In the genomic region with DNA sequence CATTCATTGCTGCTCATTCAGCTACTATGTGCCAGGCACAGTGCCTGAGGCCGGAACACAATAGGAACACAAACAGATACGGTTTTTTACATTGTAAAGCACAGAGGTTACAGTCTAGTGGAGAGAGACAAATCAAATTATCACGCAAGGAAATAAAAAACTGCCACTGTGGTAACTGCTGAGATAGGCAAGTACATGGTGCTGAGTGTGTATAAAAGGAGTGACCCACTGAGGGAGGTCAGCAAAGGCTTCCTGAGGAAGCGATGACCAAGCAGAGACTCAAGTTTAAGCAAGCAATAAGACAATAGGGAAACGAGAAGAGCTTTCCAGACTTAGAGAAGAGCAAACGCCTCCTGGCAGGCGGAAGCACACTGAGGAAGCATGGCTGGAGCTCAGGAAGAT, we compare ENCODE assay signal across 12 cellular contexts. TPM values are rescaled to one million over a fixed set of nuclear protein-coding genes. Genes with fewer than 3 reads are reported as not detected.
DNase-seq lines count a peak whose midpoint lies in the region; ATAC-seq, FAIRE-seq and TF ChIP-seq lines count a peak whose summit lies in the region.
"Had no signal": no experiment of that assay in that cellular context is flagged by ENCODE, and none has a peak within 500 bp of the region (broad histone marks: within the 10 kb centered on the region; RNA-seq: fewer than 3 reads in every experiment).

No MANE protein-coding gene starts in this region.

- H3K4me1 Mint-ChIP-seq in endodermal cell, result peaks cover 29% of the 10 kb centered on the region

- H3K36me3 ChIP-seq in endodermal cell (ENCODE audit: control insufficient read depth, insufficient read depth, low read length), result no peaks in the 10 kb centered on the region
- H3K36me3 ChIP-seq in right lobe of liver, result no peaks in the 10 kb centered on the region

- H3K27ac Mint-ChIP-seq in endodermal cell, result peak overlapping the region; percentile 1
- H3K27ac Mint-ChIP-seq: activated naive CD4-positive, alpha-beta T cell treated with anti-CD3 and anti-CD28 coated beads, Interleukin-2, amount 10 ng/mL, durations not matched to agents 7 days and 5 days; stimulated activated naive B cell treated with anti-CD40 and anti-IgM and Interleukin-4, amounts not matched to agents 10 μg/mL and 1 μg/mL and 100 μg/mL, for 72 hours had no signal

- peak; percentile 82 to 90 (median 88) for ATAC-seq in right lobe of liver
- ATAC-seq: stimulated activated naive B cell treated with anti-CD40 and anti-IgM and Interleukin-4, amounts not matched to agents 10 μg/mL and 1 μg/mL and 100 μg/mL, for 72 hours had no signal

- TF ChIP-seq POLR2A in right lobe of liver (IDR thresholded peaks at IDR 0.05), result no peak

- H3K9ac ChIP-seq in endodermal cell (ENCODE audit: extremely low read depth, low read length, poor library complexity, severe bottlenecking), result no peak overlapping the region
- H3K9ac ChIP-seq: KMS-11 had no signal

- intact Hi-C loops in right lobe of liver (cut with DNase I), result no loop called here

- H3K36me3 Mint-ChIP-seq in endodermal cell (ENCODE audit: low read depth), result peaks cover 5% of the 10 kb centered on the region
- H3K36me3 Mint-ChIP-seq: activated naive CD4-positive, alpha-beta T cell treated with anti-CD3 and anti-CD28 coated beads, Interleukin-2, amount 10 ng/mL, durations not matched to agents 7 days and 5 days had no signal

- 77 to 81% methylated on average over 7 of the region's 7 CpGs for WGBS in endodermal cell (ENCODE audit: insufficient coverage in 1 of 2, insufficient read length in 1 of 2), 2 experiments
- 59% methylated on average over 7 of the region's 7 CpGs for WGBS in right lobe of liver (ENCODE audit: insufficient coverage, low coverage, low lambda C conversion rate, missing lambda C conversion rate)

- peak; percentile 54 for DNase-seq in RCC 7860 (ENCODE audit: low spot score)
- DNase-seq in endodermal cell, result peak; percentile 17
- DNase-seq in right lobe of liver, result peak in 1 of 3 donors; percentile 38
- no peak for DNase-seq in COLO829 (ENCODE audit: low spot score)
- no peak for DNase-seq in activated T-cell treated with anti-CD3 and anti-CD28 coated beads for 4 hours
- no peak for DNase-seq in T1000 (lab: John Stamatoyannopoulos, UW)
- no peak for DNase-seq in superior temporal gyrus (ENCODE audit: extremely low spot score)
- DNase-seq: activated naive CD4-positive, alpha-beta T cell treated with anti-CD3 and anti-CD28 coated beads, Interleukin-2, amount 10 ng/mL, durations not matched to agents 7 days and 5 days; NCI-H526 treated with DMSO at 0.1 percent for 48 hours; stimulated activated naive B cell treated with anti-CD40 and anti-IgM and Interleukin-4, amounts not matched to agents 10 μg/mL and 1 μg/mL and 100 μg/mL, for 72 hours had no signal

- no peak overlapping the region for H3K4me3 Mint-ChIP-seq in endodermal cell
- H3K4me3 Mint-ChIP-seq: activated naive CD4-positive, alpha-beta T cell treated with anti-CD3 and anti-CD28 coated beads, Interleukin-2, amount 10 ng/mL, durations not matched to agents 7 days and 5 days; stimulated activated naive B cell treated with anti-CD40 and anti-IgM and Interleukin-4, amounts not matched to agents 10 μg/mL and 1 μg/mL and 100 μg/mL, for 72 hours had no signal

- H3K9me3 ChIP-seq in endodermal cell (ENCODE audit: control insufficient read depth, low read length) (peaks cover 5% of the 10 kb centered on the region), right lobe of liver (no peaks in the 10 kb centered on the region)

- FAIRE-seq in RCC 7860 (lab: Jason Lieb, UNC), result no peak

- no peak overlapping the region for H3K4me3 ChIP-seq in endodermal cell (ENCODE audit: low read length)
- no peak overlapping the region for H3K4me3 ChIP-seq in right lobe of liver

- H3K27me3 Mint-ChIP-seq in endodermal cell (ENCODE audit: insufficient read depth), result no peaks in the 10 kb centered on the region

- H3K27me3 ChIP-seq in endodermal cell (ENCODE audit: control insufficient read depth, insufficient read depth, low read length, poor library complexity, severe bottlenecking) (no peaks in the 10 kb centered on the region), right lobe of liver (no peaks in the 10 kb centered on the region)

- H3K4me1 ChIP-seq in endodermal cell (ENCODE audit: control insufficient read depth, insufficient read depth, low read length), result no peaks in the 10 kb centered on the region
- no peaks in the 10 kb centered on the region for H3K4me1 ChIP-seq in right lobe of liver

- H3K9me3 Mint-ChIP-seq in endodermal cell, result peaks cover 5% of the 10 kb centered on the region
- H3K9me3 Mint-ChIP-seq: activated naive CD4-positive, alpha-beta T cell treated with anti-CD3 and anti-CD28 coated beads, Interleukin-2, amount 10 ng/mL, durations not matched to agents 7 days and 5 days; stimulated activated naive B cell treated with anti-CD40 and anti-IgM and Interleukin-4, amounts not matched to agents 10 μg/mL and 1 μg/mL and 100 μg/mL, for 72 hours had no signal

- no peak overlapping the region for H3K27ac ChIP-seq in endodermal cell (ENCODE audit: low read depth, low read length)
- peak overlapping the region in 2 of 3 donors; percentile 15 to 24 for H3K27ac ChIP-seq in right lobe of liver
- H3K27ac ChIP-seq in temporal lobe (ENCODE audit: low read depth, low read length), result peak overlapping the region; percentile 17
- H3K27ac ChIP-seq: KMS-11 had no signal

- TF ChIP-seq CTCF in endodermal cell (conservative IDR thresholded peaks at IDR 0.05) (no peak), right lobe of liver (IDR thresholded peaks at IDR 0.05) (no peak)

RNA-seq across cellular contexts. Expression of a gene that starts 56.4 kb away (rescaled TPM):
- total RNA-seq in endodermal cell (10 to 100 TPM; 11.0 to 13.9 TPM), right lobe of liver (1 to 10 TPM; 1.1 to 2.3 (median 2.0) TPM), temporal lobe (6.4 TPM)
- 11.6 TPM for polyA plus RNA-seq in endodermal cell (2013, experiment 1 of 2)
- polyA plus RNA-seq in endodermal cell (2013, experiment 2 of 2), result 10.0 TPM

RNA-seq across cellular contexts. Expression of a gene that starts 56.5 kb away (rescaled TPM):
- total RNA-seq in endodermal cell (10 to 100 TPM; 25.8 to 36.4 TPM), right lobe of liver (1 to 10 TPM; 6.8 to 10.0 (median 8.4) TPM), temporal lobe (27.3 TPM)
- polyA plus RNA-seq in endodermal cell (2013, experiment 1 of 2), result 28.6 TPM
- polyA plus RNA-seq in endodermal cell (2013, experiment 2 of 2), result 29.2 TPM

Comparison
In these comparisons a context has a peak if more than half of its experiments do, and no peak if none do; other contexts are left out.
1. DNase-seq: peak in RCC 7860 (single experiment) and endodermal cell (single experiment); none in COLO829 (single experiment), activated T-cell treated with anti-CD3 and anti-CD28 coated beads for 4 hours (single experiment), T1000 (single experiment) and superior temporal gyrus (single experiment).